Comparison of ENCODE assay signal across 1 cellular context in the genomic region with DNA sequence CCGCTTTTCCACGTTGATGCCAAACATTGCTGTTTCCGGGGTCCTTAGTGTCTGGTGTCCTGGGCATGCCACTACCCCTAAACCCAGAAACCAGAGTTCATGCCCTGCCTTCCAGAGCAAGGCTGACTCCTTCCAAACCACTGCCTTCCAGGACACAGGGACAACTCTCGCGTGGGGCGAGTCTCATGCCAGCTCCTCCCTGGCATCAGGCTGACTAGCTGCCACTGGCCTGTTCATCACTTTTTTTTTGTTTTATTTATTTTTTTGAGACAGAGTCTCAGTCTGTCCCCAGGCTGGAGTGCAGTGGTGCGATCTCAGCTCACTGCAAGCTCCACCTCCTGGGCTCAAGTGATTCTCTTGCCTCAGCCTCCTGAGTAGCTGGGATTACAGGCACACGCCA.
TF ChIP-seq lines count a peak whose summit lies in the region.

No MANE protein-coding gene starts in this region.

TF ChIP-seq in IMR-90, 13 proteins besides CTCF, POLR2A, EP300 and RAD21:
- TF ChIP-seq FOS (IDR thresholded peaks at IDR 0.05; ENCODE audit: low read depth, low read length): no peak
- no peak for TF ChIP-seq MAZ (IDR thresholded peaks at IDR 0.05; ENCODE audit: borderline replicate concordance, low read depth, low read length)
- no peak for TF ChIP-seq CEBPB (IDR thresholded peaks at IDR 0.05; ENCODE audit: low read depth, low read length)
- no peak for TF ChIP-seq NFE2L2 (IDR thresholded peaks at IDR 0.05; ENCODE audit: low read depth, low read length)
- no peak for TF ChIP-seq CHD1 (IDR thresholded peaks at IDR 0.05; ENCODE audit: low read depth, low read length)
- no peak for TF ChIP-seq MAFK (IDR thresholded peaks at IDR 0.05; ENCODE audit: low read depth, low read length)
- TF ChIP-seq, protein P1, sequence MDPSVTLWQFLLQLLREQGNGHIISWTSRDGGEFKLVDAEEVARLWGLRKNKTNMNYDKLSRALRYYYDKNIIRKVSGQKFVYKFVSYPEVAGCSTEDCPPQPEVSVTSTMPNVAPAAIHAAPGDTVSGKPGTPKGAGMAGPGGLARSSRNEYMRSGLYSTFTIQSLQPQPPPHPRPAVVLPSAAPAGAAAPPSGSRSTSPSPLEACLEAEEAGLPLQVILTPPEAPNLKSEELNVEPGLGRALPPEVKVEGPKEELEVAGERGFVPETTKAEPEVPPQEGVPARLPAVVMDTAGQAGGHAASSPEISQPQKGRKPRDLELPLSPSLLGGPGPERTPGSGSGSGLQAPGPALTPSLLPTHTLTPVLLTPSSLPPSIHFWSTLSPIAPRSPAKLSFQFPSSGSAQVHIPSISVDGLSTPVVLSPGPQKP (IDR thresholded peaks at IDR 0.05; ENCODE audit: borderline replicate concordance, low read depth, low read length): no peak
- no peak for TF ChIP-seq MXI1 (IDR thresholded peaks at IDR 0.05; ENCODE audit: borderline replicate concordance, low read depth, low read length)
- no peak for TF ChIP-seq RFX5 (IDR thresholded peaks at IDR 0.05; ENCODE audit: low read depth, low read length)
- TF ChIP-seq SMC3 (IDR thresholded peaks at IDR 0.05; ENCODE audit: low read depth, low read length): no peak
- no peak for TF ChIP-seq USF2 (IDR thresholded peaks at IDR 0.05; ENCODE audit: low read depth, low read length)
- TF ChIP-seq BHLHE40 (IDR thresholded peaks at IDR 0.05; ENCODE audit: low read depth, low read length): no peak
- TF ChIP-seq RCOR1 (IDR thresholded peaks at IDR 0.05; ENCODE audit: insufficient replicate concordance, low read length): no peak
